Comparison of ENCODE assay signal across 37 cellular contexts in the genomic region with DNA sequence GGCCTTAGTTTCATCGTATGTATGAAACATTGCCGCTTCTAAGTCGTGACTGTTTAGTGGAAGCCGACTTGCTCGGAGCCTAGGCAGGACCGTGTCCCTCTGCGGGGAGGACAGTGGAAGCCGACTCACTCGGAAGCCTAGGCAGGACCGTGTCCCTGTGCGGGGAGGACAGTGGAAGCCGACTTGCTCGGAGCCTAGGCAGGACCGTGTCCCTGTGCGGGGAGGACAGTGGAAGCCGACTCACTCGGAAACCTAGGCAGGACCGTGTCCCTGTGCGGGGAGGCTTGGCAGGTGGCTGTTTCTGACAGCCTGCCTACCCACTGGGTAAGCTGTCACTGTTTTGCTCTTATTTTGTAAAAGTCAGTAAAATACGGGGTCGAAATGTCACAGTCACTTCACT.
"Had no signal": no experiment of that assay in that cellular context is flagged by ENCODE, and none has a peak within 500 bp of the region (broad histone marks: within the 10 kb centered on the region; RNA-seq: fewer than 3 reads in every experiment).

No MANE protein-coding gene starts in this region.

- H3K27ac Mint-ChIP-seq: activated B cell treated with CpG ODN at 0.5 μM for 24 hours; activated CD4-positive, alpha-beta memory T cell treated with anti-CD3 and anti-CD28 coated beads for 36 hours; activated CD4-positive, alpha-beta T cell treated with anti-CD3 and anti-CD28 coated beads, Interleukin-2, amount 10 ng/mL, durations not matched to agents 24 days and 14 days; activated CD8-positive, alpha-beta T cell treated with anti-CD3 and anti-CD28 coated beads for 36 hours; activated naive CD4-positive, alpha-beta T cell treated with anti-CD3 and anti-CD28 coated beads for 36 hours; activated naive CD4-positive, alpha-beta T cell treated with anti-CD3 and anti-CD28 coated beads, Interleukin-2, amount 50 U/mL, for 72 hours; activated naive CD8-positive, alpha-beta T cell treated with anti-CD3 and anti-CD28 coated beads, Interleukin-2, amount 10 ng/mL, durations not matched to agents 7 days and 5 days; activated naive CD8-positive, alpha-beta T cell treated with anti-CD3 and anti-CD28 coated beads, Interleukin-2, amount 50 U/mL, for 24 hours; activated T-cell treated with anti-CD3 and anti-CD28 coated beads, Interleukin-2, amount 50 U/mL, for 72 hours; activated T-helper 1 cell treated with anti-CD3 and anti-CD28 coated beads, Interleukin-12 subunit alpha, Interleukin-12 subunit beta, Interleukin-2, Interleukin-4 antibody, amounts not matched to agents 30 ng/mL and 10 ng/mL and 1 ng/mL, durations not matched to agents 14 hours and 24 hours and 36 hours; activated T-helper 17 cell treated with anti-CD3 and anti-CD28 coated beads, Interleukin-2, amount 50 U/mL, for 72 hours; brain; T-helper 1 cell treated with Interleukin-12 subunit alpha and Interleukin-12 subunit beta and Interleukin-4 antibody, amounts not matched to agents 30 μg/mL and 1 μg/mL, for 36 hours; T-helper 2 cell treated with Interferon-gamma antibody and Interleukin-4, amounts not matched to agents 5 μg/mL and 100 μg/mL, for 36 hours had no signal

- H3K36me3 Mint-ChIP-seq: activated naive CD4-positive, alpha-beta T cell treated with anti-CD3 and anti-CD28 coated beads, Interleukin-2, amount 50 U/mL, for 72 hours had no signal

- H3K4me3 ChIP-seq: ascending aorta, cardiac muscle cell had no signal

- H3K27ac ChIP-seq: ascending aorta, cardiac muscle cell, VCaP had no signal

- DNase-seq: activated B cell treated with CpG ODN at 0.5 μM for 24 hours; activated CD4-positive, alpha-beta memory T cell treated with anti-CD3 and anti-CD28 coated beads for 36 hours; activated CD4-positive, alpha-beta T cell treated with anti-CD3 and anti-CD28 coated beads for 4 hours; activated CD4-positive, alpha-beta T cell treated with anti-CD3 and anti-CD28 coated beads, Interleukin-2, amount 10 ng/mL, durations not matched to agents 24 days and 14 days; activated CD4-positive, alpha-beta T cell treated with anti-CD3 and anti-CD28 coated beads, Interleukin-2, amount 50 U/mL, for 1 hour; activated CD4-positive, alpha-beta T cell treated with anti-CD3 and anti-CD28 coated beads, Interleukin-2, amount 50 U/mL, for 4 hours; activated CD4-positive, CD25-positive, alpha-beta regulatory T cell treated with anti-CD3 and anti-CD28 coated beads, Interleukin-2, amount 50 U/mL, for 72 hours; activated CD8-positive, alpha-beta memory T cell treated with anti-CD3 and anti-CD28 coated beads, Interleukin-2, amount 50 U/mL, for 4 hours; activated CD8-positive, alpha-beta T cell treated with anti-CD3 and anti-CD28 coated beads for 36 hours; activated effector memory CD4-positive, alpha-beta T cell treated with anti-CD3 and anti-CD28 coated beads, Interleukin-2, amount 50 U/mL, for 16 hours; activated gamma-delta T cell treated with Interleukin-2 at 50 U/mL for 16 hours; activated naive CD4-positive, alpha-beta T cell; activated naive CD4-positive, alpha-beta T cell treated with anti-CD3 and anti-CD28 coated beads for 36 hours; activated naive CD4-positive, alpha-beta T cell treated with anti-CD3 and anti-CD28 coated beads, Interleukin-2, amount 50 U/mL, for 16 hours; activated naive CD8-positive, alpha-beta T cell treated with anti-CD3 and anti-CD28 coated beads, Interleukin-2, amount 10 ng/mL, durations not matched to agents 7 days and 5 days; activated naive CD8-positive, alpha-beta T cell treated with anti-CD3 and anti-CD28 coated beads, Interleukin-2, amount 50 U/mL, for 24 hours; activated T-cell treated with anti-CD3 and anti-CD28 coated beads for 4 hours; activated T-cell treated with anti-CD3 and anti-CD28 coated beads, Interleukin-2, amount 50 U/mL, for 1 hour; activated T-cell treated with anti-CD3 and anti-CD28 coated beads, Interleukin-2, amount 50 U/mL, for 4 hours; activated T-cell treated with anti-CD3 and anti-CD28 coated beads, Interleukin-2, amount 50 U/mL, for 72 hours; amygdala; anterior cingulate cortex; T-helper 1 cell; T-helper 2 cell; T-helper 9 cell had no signal

- H3K9me3 ChIP-seq: ascending aorta had no signal

- H3K4me3 Mint-ChIP-seq: activated B cell treated with CpG ODN at 0.5 μM for 24 hours; activated CD4-positive, alpha-beta memory T cell treated with anti-CD3 and anti-CD28 coated beads for 36 hours; activated CD4-positive, alpha-beta T cell treated with anti-CD3 and anti-CD28 coated beads, Interleukin-2, amount 10 ng/mL, durations not matched to agents 24 days and 14 days; activated CD8-positive, alpha-beta T cell treated with anti-CD3 and anti-CD28 coated beads for 36 hours; activated naive CD4-positive, alpha-beta T cell treated with anti-CD3 and anti-CD28 coated beads for 36 hours; activated naive CD8-positive, alpha-beta T cell treated with anti-CD3 and anti-CD28 coated beads, Interleukin-2, amount 10 ng/mL, durations not matched to agents 7 days and 5 days; activated naive CD8-positive, alpha-beta T cell treated with anti-CD3 and anti-CD28 coated beads, Interleukin-2, amount 50 U/mL, for 24 hours; activated T-cell treated with anti-CD3 and anti-CD28 coated beads, Interleukin-2, amount 50 U/mL, for 4 hours; activated T-cell treated with anti-CD3 and anti-CD28 coated beads, Interleukin-2, amount 50 U/mL, for 72 hours; activated T-helper 1 cell treated with anti-CD3 and anti-CD28 coated beads, Interleukin-12 subunit alpha, Interleukin-12 subunit beta, Interleukin-2, Interleukin-4 antibody, amounts not matched to agents 30 ng/mL and 10 ng/mL and 1 ng/mL, durations not matched to agents 14 hours and 24 hours and 36 hours; activated T-helper 17 cell treated with anti-CD3 and anti-CD28 coated beads, Interleukin-2, amount 50 U/mL, for 72 hours; brain; central memory CD8-positive, alpha-beta T cell; T-helper 1 cell treated with Interleukin-12 subunit alpha and Interleukin-12 subunit beta and Interleukin-4 antibody, amounts not matched to agents 30 μg/mL and 1 μg/mL, for 36 hours; T-helper 2 cell treated with Interferon-gamma antibody and Interleukin-4, amounts not matched to agents 5 μg/mL and 100 μg/mL, for 36 hours had no signal

- FAIRE-seq: bronchial epithelial cell, TTC549 had no signal

- H3K27me3 ChIP-seq: ascending aorta, cardiac muscle cell had no signal

- H3K9me3 Mint-ChIP-seq: activated B cell treated with CpG ODN at 0.5 μM for 24 hours; activated CD4-positive, alpha-beta memory T cell treated with anti-CD3 and anti-CD28 coated beads for 36 hours; activated CD4-positive, alpha-beta T cell treated with anti-CD3 and anti-CD28 coated beads, Interleukin-2, amount 10 ng/mL, durations not matched to agents 24 days and 14 days; activated CD8-positive, alpha-beta T cell treated with anti-CD3 and anti-CD28 coated beads for 36 hours; activated naive CD4-positive, alpha-beta T cell treated with anti-CD3 and anti-CD28 coated beads for 36 hours; activated naive CD4-positive, alpha-beta T cell treated with anti-CD3 and anti-CD28 coated beads, Interleukin-2, amount 50 U/mL, for 72 hours; activated naive CD8-positive, alpha-beta T cell treated with anti-CD3 and anti-CD28 coated beads, Interleukin-2, amount 10 ng/mL, durations not matched to agents 7 days and 5 days; activated naive CD8-positive, alpha-beta T cell treated with anti-CD3 and anti-CD28 coated beads, Interleukin-2, amount 50 U/mL, for 24 hours; activated T-cell treated with anti-CD3 and anti-CD28 coated beads, Interleukin-2, amount 50 U/mL, for 4 hours; activated T-cell treated with anti-CD3 and anti-CD28 coated beads, Interleukin-2, amount 50 U/mL, for 72 hours; activated T-helper 1 cell treated with anti-CD3 and anti-CD28 coated beads, Interleukin-12 subunit alpha, Interleukin-12 subunit beta, Interleukin-2, Interleukin-4 antibody, amounts not matched to agents 30 ng/mL and 10 ng/mL and 1 ng/mL, durations not matched to agents 14 hours and 24 hours and 36 hours; activated T-helper 17 cell treated with anti-CD3 and anti-CD28 coated beads, Interleukin-2, amount 50 U/mL, for 72 hours; brain; central memory CD8-positive, alpha-beta T cell; T-helper 1 cell treated with Interleukin-12 subunit alpha and Interleukin-12 subunit beta and Interleukin-4 antibody, amounts not matched to agents 30 μg/mL and 1 μg/mL, for 36 hours; T-helper 2 cell treated with Interferon-gamma antibody and Interleukin-4, amounts not matched to agents 5 μg/mL and 100 μg/mL, for 36 hours had no signal

- H3K4me1 Mint-ChIP-seq: activated B cell treated with CpG ODN at 0.5 μM for 24 hours; activated CD4-positive, alpha-beta T cell treated with anti-CD3 and anti-CD28 coated beads, Interleukin-2, amount 10 ng/mL, durations not matched to agents 24 days and 14 days; activated naive CD8-positive, alpha-beta T cell treated with anti-CD3 and anti-CD28 coated beads, Interleukin-2, amount 50 U/mL, for 24 hours; activated T-helper 17 cell treated with anti-CD3 and anti-CD28 coated beads, Interleukin-2, amount 50 U/mL, for 72 hours; brain had no signal

- H3K27me3 Mint-ChIP-seq: activated B cell treated with CpG ODN at 0.5 μM for 24 hours; activated CD4-positive, alpha-beta memory T cell treated with anti-CD3 and anti-CD28 coated beads for 36 hours; activated CD4-positive, alpha-beta T cell treated with anti-CD3 and anti-CD28 coated beads, Interleukin-2, amount 10 ng/mL, durations not matched to agents 24 days and 14 days; activated CD8-positive, alpha-beta T cell treated with anti-CD3 and anti-CD28 coated beads for 36 hours; activated naive CD8-positive, alpha-beta T cell treated with anti-CD3 and anti-CD28 coated beads, Interleukin-2, amount 10 ng/mL, durations not matched to agents 7 days and 5 days; activated naive CD8-positive, alpha-beta T cell treated with anti-CD3 and anti-CD28 coated beads, Interleukin-2, amount 50 U/mL, for 24 hours; activated T-helper 17 cell treated with anti-CD3 and anti-CD28 coated beads, Interleukin-2, amount 50 U/mL, for 72 hours; central memory CD8-positive, alpha-beta T cell had no signal

- ATAC-seq: activated CD8-positive, alpha-beta T cell treated with anti-CD3 and anti-CD28 coated beads for 36 hours; activated naive CD4-positive, alpha-beta T cell treated with anti-CD3 and anti-CD28 coated beads, Interleukin-2, amount 50 U/mL, for 72 hours; activated naive CD8-positive, alpha-beta T cell treated with anti-CD3 and anti-CD28 coated beads, Interleukin-2, amount 50 U/mL, for 24 hours; activated T-cell treated with anti-CD3 and anti-CD28 coated beads, Interleukin-2, amount 50 U/mL, for 4 hours; activated T-cell treated with anti-CD3 and anti-CD28 coated beads, Interleukin-2, amount 50 U/mL, for 72 hours; activated T-helper 17 cell treated with anti-CD3 and anti-CD28 coated beads, Interleukin-2, amount 50 U/mL, for 72 hours had no signal
